9 cellular contexts compared by ENCODE assay signal in genomic region chr4:184688447-184688846, GRCh38.
DNase-seq lines count a peak whose midpoint lies in the region; ATAC-seq lines count a peak whose summit lies in the region.
"Had no signal": no experiment of that assay in that cellular context is flagged by ENCODE, and none has a peak within 500 bp of the region (broad histone marks: within the 10 kb centered on the region; RNA-seq: fewer than 3 reads in every experiment).

No MANE protein-coding gene starts in this region.

- H3K9me3 ChIP-seq in adipocyte (ENCODE audit: control insufficient read depth, low read length), result no peaks in the 10 kb centered on the region

- ATAC-seq in HG02798 (IDR thresholded peaks at IDR 0.05; ENCODE audit: poor library complexity, unreplicated experiment), result no peak
- ATAC-seq: Right ventricle myocardium inferior had no signal

- no peak overlapping the region for H3K9ac ChIP-seq in adipocyte (ENCODE audit: low read length)

- H3K4me1 ChIP-seq in adipocyte (ENCODE audit: control insufficient read depth, insufficient read depth, low read length), result peaks cover 17% of the 10 kb centered on the region

- H3K27me3 ChIP-seq in adipocyte (replicated peaks; ENCODE audit: control insufficient read depth, insufficient read depth, low read length), result no peaks in the 10 kb centered on the region

- no peaks in the 10 kb centered on the region for H3K36me3 ChIP-seq in adipocyte (ENCODE audit: control insufficient read depth, insufficient read depth, low read length, severe bottlenecking)

- no peak overlapping the region for H3K4me3 ChIP-seq in adipocyte (ENCODE audit: low read length)

- peak; percentile 71 for DNase-seq in AG08395 (ENCODE audit: low spot score)
- DNase-seq in HK-2 (ENCODE audit: unreplicated experiment), result peak; percentile 79
- DNase-seq in adipocyte (ENCODE audit: low read depth), result peak; percentile 74
- DNase-seq in iPS-NIHi7 (ENCODE audit: extremely low spot score), result peak; percentile 70
- DNase-seq in DMS153 treated with DMSO at 0.1 percent for 48 hours (lab: John Stamatoyannopoulos, UW; ENCODE audit: unreplicated experiment), result no peak
- no peak for DNase-seq in NCI-H345 (lab: John Stamatoyannopoulos, UW)
- no peak for DNase-seq in NCI-H748 (lab: John Stamatoyannopoulos, UW; ENCODE audit: unreplicated experiment)

Comparison
In these comparisons a context has a peak if more than half of its experiments do, and no peak if none do; other contexts are left out.
1. DNase-seq: peak in AG08395 (single experiment), HK-2 (single experiment), adipocyte (single experiment) and iPS-NIHi7 (single experiment); none in DMS153 treated with DMSO at 0.1 percent for 48 hours (single experiment), NCI-H345 (single experiment) and NCI-H748 (single experiment).